In genomic region chr3:16855497-16855896, GRCh38 we compare ENCODE assay signal across 8 cellular contexts. TPM values are rescaled to one million over a fixed set of nuclear protein-coding genes. Genes with fewer than 3 reads are reported as not detected.
"Had no signal": no experiment of that assay in that cellular context is flagged by ENCODE, and none has a peak within 500 bp of the region (broad histone marks: within the 10 kb centered on the region; RNA-seq: fewer than 3 reads in every experiment).

No MANE protein-coding gene starts in this region.

- ATAC-seq: HepG2, K562 had no signal

- H3K4me3 Mint-ChIP-seq: IgD-negative memory B cell had no signal

- H3K27ac ChIP-seq: HL-60 had no signal

- H3K36me3 Mint-ChIP-seq: IgD-negative memory B cell had no signal

- H3K27ac Mint-ChIP-seq: IgD-negative memory B cell had no signal

- H3K4me3 ChIP-seq: K562 had no signal

- H3K27me3 Mint-ChIP-seq: IgD-negative memory B cell had no signal

- H3K9me3 Mint-ChIP-seq: IgD-negative memory B cell had no signal

- DNase-seq: IMR-90, KBM-7, KG1 had no signal

- FAIRE-seq: HepG2, HTR-8/SVneo, K562 had no signal

RNA-seq across cellular contexts. Expression of gene PLCL2, which starts 29.3 kb away (rescaled TPM):
- total RNA-seq: HepG2 had no signal
- polyA plus RNA-seq: HepG2 had no signal
